9 cellular contexts compared by ENCODE assay signal in genomic region chr2:176096243-176096985, GRCh38. TPM values are rescaled to one million over a fixed set of nuclear protein-coding genes. Genes with fewer than 3 reads are reported as not detected.
DNase-seq lines count a peak whose midpoint lies in the region; ATAC-seq and TF ChIP-seq lines count a peak whose summit lies in the region.
"Had no signal": no experiment of that assay in that cellular context is flagged by ENCODE, and none has a peak within 500 bp of the region (broad histone marks: within the 10 kb centered on the region; RNA-seq: fewer than 3 reads in every experiment).

No MANE protein-coding gene starts in this region.

- peaks cover 18% of the 10 kb centered on the region; the same call in 1 of the 2 replicates for H3K9me3 ChIP-seq in AG04450 (ENCODE audit: control insufficient read depth, insufficient read depth, low read length)
- no peaks in the 10 kb centered on the region for H3K9me3 ChIP-seq in HCT116 (ENCODE audit: control insufficient read depth in 1 of 2, insufficient read depth in 1 of 2, low read depth in 1 of 2, low read length in 2 of 2)

- intact Hi-C loops in HCT116 (cut with micrococcal nuclease) = loop anchor here (2.0 to 5.0 kb wide), 3 partner anchors 682 to 1324 kb away; no protein-coding TSS in a partner anchor

- H3K27me3 ChIP-seq in AG04450 (ENCODE audit: control insufficient read depth, insufficient read depth, low read length) = peaks cover 93% of the 10 kb centered on the region
- no peaks in the 10 kb centered on the region for H3K27me3 ChIP-seq in HCT116 (ENCODE audit: insufficient read depth, low read length)

- H3K27ac ChIP-seq in AG04450 (ENCODE audit: low read depth, low read length) = no peak overlapping the region
- H3K27ac ChIP-seq in HCT116 (ENCODE audit: low read depth, low read length) = no peak overlapping the region

- H3K9ac ChIP-seq in HCT116 (ENCODE audit: low read length) = peak overlapping the region; percentile 60; the same call in 1 of the 2 replicates

- POLR2A ChIA-PET in AG04450 (lab: Yijun Ruan, JAX) = no interaction called here
- POLR2A ChIA-PET in HCT116 (lab: Charles Lee) = interaction anchor here (0.5 to 0.6 kb wide), 2 partner anchors 210 to 519 kb away, joined by 3 to 4 read pairs; no protein-coding TSS in a partner anchor

- BruUV-seq in HCT116 (replicated peaks; lab: Mats Ljungman, UMichigan) = no TSS peak

- peaks cover 38% of the 10 kb centered on the region for H3K27me3 Mint-ChIP-seq in memory B cell

- H3K36me3 ChIP-seq in HCT116 (ENCODE audit: control insufficient read depth in 1 of 2, insufficient read depth in 2 of 2, low read length in 2 of 2) = no peaks in the 10 kb centered on the region

- peaks cover 5 to 18% of the 10 kb centered on the region in 2 experiments; a peak in 3 of 4 replicates for H3K4me1 ChIP-seq in HCT116 (ENCODE audit: control insufficient read depth in 1 of 2, insufficient read depth in 2 of 2, low read length in 2 of 2)

- CTCF ChIA-PET in AG04450 (lab: Charles Lee) (interaction anchor here (0.6 to 6.3 kb wide), 24 partner anchors 8 to 1399 kb away, joined by 3 to 135 read pairs (median 4); no protein-coding TSS in a partner anchor), HCT116 (lab: Charles Lee) (interaction anchor here (0.6 to 2.6 kb wide), 9 partner anchors 406 to 1399 kb away, joined by 3 to 24 read pairs (median 6); no protein-coding TSS in a partner anchor)

- TF ChIP-seq CTCF in AG04450 (IDR thresholded peaks at IDR 0.05; ENCODE audit: low read depth, low read length) (no peak), HCT116 (IDR thresholded peaks at IDR 0.05 in 2 of 3, conservative IDR thresholded peaks at IDR 0.05 in 1 of 3; ENCODE audit: borderline replicate concordance in 1 of 3, insufficient read depth in 1 of 3, low read depth in 2 of 3, low read length in 2 of 3) (no peak)

- H3K27ac Mint-ChIP-seq in memory B cell = peak overlapping the region; percentile 53

- no peaks in the 10 kb centered on the region for H3K36me3 Mint-ChIP-seq in memory B cell

- H4K20me1 ChIP-seq in HCT116 (ENCODE audit: insufficient read depth) = no peaks in the 10 kb centered on the region

- H3K79me2 ChIP-seq in HCT116 (ENCODE audit: insufficient read depth, low read length) = no peaks in the 10 kb centered on the region

- peak overlapping the region; percentile 49 for H3K4me3 ChIP-seq in AG04450 (ENCODE audit: low read depth, low read length)
- peak overlapping the region; percentile 46 to 64 for H3K4me3 ChIP-seq in HCT116 (replicated peaks in 1 of 2; ENCODE audit: low read depth in 1 of 2, low read length in 2 of 2)

- RAD21 ChIA-PET in HCT116 (lab: Charles Lee; ENCODE audit: low non-redundant PET in 1 of 2, low total read pairs in 2 of 2, uncharacterized antibody in 2 of 2, unreplicated experiment in 2 of 2) = no interaction called here

- H2AFZ ChIP-seq in HCT116 (ENCODE audit: low read depth, low read length, poor library complexity, severe bottlenecking) = peak overlapping the region; percentile 96

- H3K9me3 Mint-ChIP-seq in memory B cell = peaks cover 3% of the 10 kb centered on the region

- H3K4me1 Mint-ChIP-seq in memory B cell = peaks cover 11% of the 10 kb centered on the region

- H3K4me2 ChIP-seq in HCT116 (ENCODE audit: low read length) = peak overlapping the region; percentile 96

- DNase-seq in AG04450 (ENCODE audit: low read depth, low spot score) = no peak
- no peak for DNase-seq in HCT116 (ENCODE audit: low read depth, low spot score)
- peak; percentile 13 to 15 for DNase-seq in activated T-cell treated with anti-CD3 and anti-CD28 coated beads, Interleukin-2, amount 50 U/mL, for 48 hours
- no peak for DNase-seq in memory B cell (ENCODE audit: low spot score in 2 of 2)
- DNase-seq in GM03348 (ENCODE audit: low spot score) = no peak
- no peak for DNase-seq in NCI-H2107 (lab: John Stamatoyannopoulos, UW)
- DNase-seq in central memory CD4-positive, alpha-beta T cell = no peak

- H3K4me3 Mint-ChIP-seq in memory B cell = peak overlapping the region; percentile 72

- no peak for TF ChIP-seq POLR2A in HCT116 (IDR thresholded peaks at IDR 0.05; ENCODE audit: borderline replicate concordance, extremely low read depth, insufficient read depth, insufficient read length)

- TF ChIP-seq RAD21 in HCT116 (IDR thresholded peaks at IDR 0.05; ENCODE audit: low read depth) = no peak

- ATAC-seq in HCT116 (no peak), memory B cell (ENCODE audit: low read depth) (no peak), GM21528 (IDR thresholded peaks at IDR 0.05; ENCODE audit: low FRiP score, unreplicated experiment) (no peak)

- no peaks in the 10 kb centered on the region for H3K9me2 ChIP-seq in HCT116 (ENCODE audit: insufficient read depth)

TF ChIP-seq in HCT116, 20 proteins besides CTCF, POLR2A, EP300 and RAD21:
- TF ChIP-seq ZBTB33 (IDR thresholded peaks at IDR 0.05; ENCODE audit: extremely low read depth, insufficient replicate concordance, low read length) = no peak
- no peak for TF ChIP-seq EGR1 (IDR thresholded peaks at IDR 0.05; ENCODE audit: low read depth)
- TF ChIP-seq SRF (IDR thresholded peaks at IDR 0.05; ENCODE audit: low read depth) = 0 out of 2 replicates have a peak, but pooled peaks have one; percentile 19
TF ChIP-seq in HCT116: peak in this region for 1.

RNA-seq across cellular contexts. Expression of gene HOXD12, which starts 3.2 kb away (rescaled TPM):
- polyA plus RNA-seq in AG04450 (2011; rRNA removed) = not detected in 2 replicates
- not detected in 2 replicates for polyA minus RNA-seq in AG04450 (2011; rRNA and poly(A)+ RNA removed)
- total RNA-seq in HCT116 (2021; ENCODE audit: unreplicated experiment) = 0.27 TPM
- polyA plus RNA-seq in HCT116 (2012) = 0.05 TPM in 1 of 2 replicates, not detected in the other
- total RNA-seq: kidney epithelial cell had no signal

RNA-seq across cellular contexts. Expression of gene HOXD13, which starts 3.9 kb away (rescaled TPM):
- polyA plus RNA-seq in AG04450 (2011; rRNA removed) = not detected in 2 replicates
- not detected in 2 replicates for polyA minus RNA-seq in AG04450 (2011; rRNA and poly(A)+ RNA removed)
- total RNA-seq in HCT116 (2021; ENCODE audit: unreplicated experiment) = not detected
- polyA plus RNA-seq in HCT116 (2012) = not detected in 2 replicates
- total RNA-seq: kidney epithelial cell had no signal

RNA-seq across cellular contexts. Expression of gene HOXD11, which starts 10.7 kb away (rescaled TPM):
- not detected in 2 replicates for polyA plus RNA-seq in AG04450 (2011; rRNA removed)
- not detected in 2 replicates for polyA minus RNA-seq in AG04450 (2011; rRNA and poly(A)+ RNA removed)
- not detected for total RNA-seq in HCT116 (2021; ENCODE audit: unreplicated experiment)
- not detected in 2 replicates for polyA plus RNA-seq in HCT116 (2012)

RNA-seq across cellular contexts. Expression of gene EVX2, which starts 12.7 kb away (rescaled TPM):
- not detected in 2 replicates for polyA plus RNA-seq in AG04450 (2011; rRNA removed)
- polyA minus RNA-seq in AG04450 (2011; rRNA and poly(A)+ RNA removed) = not detected in 2 replicates
- not detected for total RNA-seq in HCT116 (2021; ENCODE audit: unreplicated experiment)
- polyA plus RNA-seq in HCT116 (2012) = 0.01 TPM in 1 of 2 replicates, not detected in the other
- total RNA-seq: kidney epithelial cell had no signal

RNA-seq across cellular contexts. Expression of gene HOXD10, which starts 20.2 kb away (rescaled TPM):
- not detected in 2 replicates for polyA plus RNA-seq in AG04450 (2011; rRNA removed)
- polyA minus RNA-seq in AG04450 (2011; rRNA and poly(A)+ RNA removed) = not detected in 2 replicates
- total RNA-seq in HCT116 (2021; ENCODE audit: unreplicated experiment) = not detected
- 0.09 TPM in 1 of 2 replicates, not detected in the other for polyA plus RNA-seq in HCT116 (2012)

Comparison
In these comparisons a context has a peak if more than half of its experiments do, and no peak if none do; other contexts are left out.
1. DNase-seq: peak in activated T-cell treated with anti-CD3 and anti-CD28 coated beads, Interleukin-2, amount 50 U/mL, for 48 hours (2 of 2); none in AG04450 (single experiment), HCT116 (single experiment), memory B cell (0 of 2), GM03348 (single experiment), NCI-H2107 (single experiment) and central memory CD4-positive, alpha-beta T cell (single experiment).